ENCODE assay signal across 30 cellular contexts in the genomic region with DNA sequence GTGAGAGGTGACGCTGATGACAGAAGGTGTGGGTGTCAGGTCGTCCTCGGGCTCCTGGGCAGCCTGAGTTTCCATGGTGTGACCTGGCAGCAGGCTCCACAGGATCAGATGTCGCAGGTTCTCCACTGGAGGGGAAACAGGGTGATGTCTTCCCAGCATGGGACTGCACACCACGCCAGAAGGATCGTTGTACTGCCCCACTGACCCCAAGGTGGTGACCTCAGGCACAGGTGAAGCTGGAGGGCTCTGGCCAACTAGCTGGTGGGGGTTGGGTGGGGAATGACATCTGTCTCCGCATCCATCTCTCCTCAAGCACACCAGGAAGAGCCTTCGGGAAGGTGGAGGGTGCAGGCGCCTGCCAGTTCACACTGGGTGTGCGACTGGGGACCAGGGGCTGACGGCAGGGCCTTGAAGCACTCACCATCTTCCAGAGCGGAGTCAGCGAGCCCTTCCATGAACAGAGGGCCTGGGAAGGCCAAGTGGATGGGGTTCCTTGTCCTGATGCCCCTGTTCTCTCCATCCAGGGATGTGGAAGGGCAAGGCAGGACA. TPM values are rescaled to one million over a fixed set of nuclear protein-coding genes. Genes with fewer than 3 reads are reported as not detected.
"Had no signal": no experiment of that assay in that cellular context is flagged by ENCODE, and none has a peak within 500 bp of the region (broad histone marks: within the 10 kb centered on the region; RNA-seq: fewer than 3 reads in every experiment).

No MANE protein-coding gene starts in this region.

- DNase-seq: naive thymus-derived CD8-positive, alpha-beta T cell; nephron progenitor cell; nucleus accumbens; right cardiac atrium; right lobe of liver; stimulated activated CD4-positive, alpha-beta T cell treated with anti-CD3 and anti-CD28 coated beads, Interleukin-12 subunit alpha, Interleukin-12 subunit beta, amount 100 ng/mL, for 4 hours; stimulated activated CD4-positive, alpha-beta T cell treated with anti-CD3 and anti-CD28 coated beads, Interleukin-1b, Interleukin-23, amount 100 ng/mL, for 48 hours; stimulated activated CD4-positive, alpha-beta T cell treated with anti-CD3 and anti-CD28 coated beads, Interleukin-4, amount 100 ng/mL, for 1 hour; stimulated activated CD4-positive, alpha-beta T cell treated with anti-CD3 and anti-CD28 coated beads, Interleukin-4, amount 100 ng/mL, for 4 hours; stimulated activated CD8-positive, alpha-beta memory T cell treated with anti-CD3 and anti-CD28 coated beads, Interleukin-4, amount 100 ng/mL, for 48 hours; stimulated activated naive CD4-positive, alpha-beta T cell; stimulated activated naive CD8-positive, alpha-beta T cell treated with anti-CD3 and anti-CD28 coated beads, Interleukin-15, amount 100 ng/mL, for 72 hours; stimulated activated naive CD8-positive, alpha-beta T cell treated with anti-CD3 and anti-CD28 coated beads, Interleukin-15, Interleukin-2, amounts not matched to agents 100 U/mL and 50 U/mL, for 24 hours; substantia nigra; testis; tibial artery; transverse colon; upper lobe of right lung; uterus had no signal

- ATAC-seq: naive thymus-derived CD8-positive, alpha-beta T cell; natural killer cell treated with Interleukin-12 subunit alpha and Interleukin-12 subunit beta and Interleukin-15 and Interleukin-18, amount 100 ng/mL, for 72 hours; pancreas; psoas muscle; right cardiac atrium; right lobe of liver; stimulated activated memory B cell treated with anti-CD40 and anti-IgM and Interleukin-4, amounts not matched to agents 10 μg/mL and 1 μg/mL and 100 μg/mL, for 72 hours; stimulated activated naive CD8-positive, alpha-beta T cell treated with anti-CD3 and anti-CD28 coated beads, Interleukin-15, amount 100 ng/mL, for 72 hours; stimulated activated naive CD8-positive, alpha-beta T cell treated with anti-CD3 and anti-CD28 coated beads, Interleukin-15, Interleukin-2, amounts not matched to agents 100 U/mL and 50 U/mL, for 24 hours; upper lobe of right lung had no signal

- H3K36me3 Mint-ChIP-seq: natural killer cell treated with Interleukin-12 subunit alpha and Interleukin-12 subunit beta and Interleukin-15 and Interleukin-18, amount 100 ng/mL, for 72 hours had no signal

- H3K4me1 Mint-ChIP-seq: neural crest cell; stimulated activated memory B cell treated with anti-CD40 and anti-IgM and Interleukin-4, amounts not matched to agents 10 μg/mL and 1 μg/mL and 100 μg/mL, for 72 hours; stimulated activated naive CD8-positive, alpha-beta T cell treated with anti-CD3 and anti-CD28 coated beads, Interleukin-15, amount 100 ng/mL, for 72 hours had no signal

- H3K9me3 Mint-ChIP-seq: naive thymus-derived CD8-positive, alpha-beta T cell; natural killer cell treated with Interleukin-12 subunit alpha and Interleukin-12 subunit beta and Interleukin-15 and Interleukin-18, amount 100 ng/mL, for 72 hours; nephron progenitor cell; neural crest cell; stimulated activated memory B cell treated with anti-CD40 and anti-IgM and Interleukin-4, amounts not matched to agents 10 μg/mL and 1 μg/mL and 100 μg/mL, for 72 hours; stimulated activated naive CD8-positive, alpha-beta T cell treated with anti-CD3 and anti-CD28 coated beads, Interleukin-15, amount 100 ng/mL, for 72 hours; type B pancreatic cell had no signal

- H3K27ac Mint-ChIP-seq: naive thymus-derived CD8-positive, alpha-beta T cell; natural killer cell treated with Interleukin-12 subunit alpha and Interleukin-12 subunit beta and Interleukin-15 and Interleukin-18, amount 100 ng/mL, for 72 hours; stimulated activated memory B cell treated with anti-CD40 and anti-IgM and Interleukin-4, amounts not matched to agents 10 μg/mL and 1 μg/mL and 100 μg/mL, for 72 hours; type B pancreatic cell had no signal

- H3K4me3 Mint-ChIP-seq: naive thymus-derived CD8-positive, alpha-beta T cell; natural killer cell treated with Interleukin-12 subunit alpha and Interleukin-12 subunit beta and Interleukin-15 and Interleukin-18, amount 100 ng/mL, for 72 hours; nephron progenitor cell; neural crest cell; stimulated activated memory B cell treated with anti-CD40 and anti-IgM and Interleukin-4, amounts not matched to agents 10 μg/mL and 1 μg/mL and 100 μg/mL, for 72 hours; stimulated activated naive CD8-positive, alpha-beta T cell treated with anti-CD3 and anti-CD28 coated beads, Interleukin-15, amount 100 ng/mL, for 72 hours; type B pancreatic cell had no signal

- H3K27me3 Mint-ChIP-seq: naive thymus-derived CD8-positive, alpha-beta T cell; progenitor cell of endocrine pancreas; stimulated activated naive CD8-positive, alpha-beta T cell treated with anti-CD3 and anti-CD28 coated beads, Interleukin-15, amount 100 ng/mL, for 72 hours; type B pancreatic cell had no signal

RNA-seq across cellular contexts. Expression of gene LRRC71, which starts 19.4 kb away (rescaled TPM):
- total RNA-seq: naive thymus-derived CD8-positive, alpha-beta T cell; natural killer cell treated with Interleukin-12 subunit alpha and Interleukin-12 subunit beta and Interleukin-15 and Interleukin-18, amount 100 ng/mL, for 72 hours; neural crest cell; omental fat pad; pancreas; progenitor cell of endocrine pancreas; psoas muscle; renal cortical epithelial cell; smooth muscle cell; suprapubic skin had no signal

RNA-seq across cellular contexts. Expression of gene PEAR1, which starts 46.3 kb away (rescaled TPM):
- total RNA-seq: progenitor cell of endocrine pancreas had no signal
